Comparison of ENCODE assay signal across 11 cellular contexts in the genomic region with DNA sequence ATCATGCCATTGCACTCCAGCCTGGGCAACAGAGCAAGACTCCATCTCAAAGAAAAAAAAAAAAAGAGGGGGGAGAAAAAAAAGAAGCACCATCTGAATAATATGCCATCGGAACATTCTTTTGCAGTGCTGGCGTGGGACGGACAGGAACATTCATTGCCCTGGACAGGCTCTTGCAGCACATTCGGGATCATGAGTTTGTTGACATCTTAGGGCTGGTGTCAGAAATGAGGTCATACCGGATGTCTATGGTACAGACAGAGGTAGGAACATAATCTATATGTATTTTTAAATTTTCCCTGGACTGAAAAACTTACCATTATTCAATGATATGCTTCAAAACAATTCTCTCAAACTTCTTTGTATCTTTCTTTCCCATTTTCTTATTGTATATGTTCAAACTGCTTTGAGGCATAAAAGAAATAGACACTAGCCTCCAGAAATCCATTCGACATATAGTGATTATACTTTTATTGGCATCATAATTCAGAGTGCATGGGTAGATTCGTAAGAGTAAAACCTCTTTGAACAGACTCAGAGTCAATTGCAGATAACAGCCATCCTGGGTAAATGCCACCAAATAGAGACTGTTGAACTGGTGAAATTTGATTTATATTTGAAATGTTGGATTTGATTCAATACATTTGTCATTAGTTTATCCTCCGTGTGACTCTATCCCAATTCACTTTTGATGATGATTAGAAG.
DNase-seq lines count a peak whose midpoint lies in the region; ATAC-seq and TF ChIP-seq lines count a peak whose summit lies in the region.
"Had no signal": no experiment of that assay in that cellular context is flagged by ENCODE, and none has a peak within 500 bp of the region (broad histone marks: within the 10 kb centered on the region; RNA-seq: fewer than 3 reads in every experiment).

No MANE protein-coding gene starts in this region.

- WGBS in H9 (ENCODE audit: extremely low coverage, insufficient read length, low lambda C conversion rate) = no CpG with 5 or more reads among the region's 8 CpGs

- H3K36me3 Mint-ChIP-seq in CD4-positive, CD25-positive, alpha-beta regulatory T cell = no peaks in the 10 kb centered on the region
- no peaks in the 10 kb centered on the region for H3K36me3 Mint-ChIP-seq in H9 (ENCODE audit: insufficient read depth in 1 of 3, low read depth in 3 of 3)
- peaks cover 0 to 7% (median 0%) of the 10 kb centered on the region in 3 donors for H3K36me3 Mint-ChIP-seq in naive thymus-derived CD8-positive, alpha-beta T cell

- H2BK20ac ChIP-seq in H9 (ENCODE audit: low read depth, low read length, poor library complexity, severe bottlenecking) = no peak overlapping the region

- H3T11ph ChIP-seq in H9 (ENCODE audit: low read length) = no peak overlapping the region

- no peaks in the 10 kb centered on the region for H3K9me3 ChIP-seq in CD4-positive, CD25-positive, alpha-beta regulatory T cell (ENCODE audit: control insufficient read depth in 2 of 2, low read length in 2 of 2)
- no peaks in the 10 kb centered on the region for H3K9me3 ChIP-seq in H9 (ENCODE audit: control insufficient read depth, low read depth, low read length)
- H3K9me3 ChIP-seq: BLaER1 treated with 17β-estradiol and CSF1 and Interleukin-3, amounts not matched to agents 10 nM and 100 nM; prostate gland had no signal

- H3K27ac ChIP-seq in CD4-positive, CD25-positive, alpha-beta regulatory T cell (ENCODE audit: insufficient read depth, low read length, poor library complexity, severe bottlenecking) = no peak overlapping the region
- H3K27ac ChIP-seq in H9 (ENCODE audit: insufficient read length, low read depth, low read length) = no peak overlapping the region
- H3K27ac ChIP-seq: prostate gland had no signal

- H3K27me3 ChIP-seq in CD4-positive, CD25-positive, alpha-beta regulatory T cell (ENCODE audit: control insufficient read depth, insufficient read depth, low read length) = peaks cover 2% of the 10 kb centered on the region
- H3K27me3 ChIP-seq in H9 (ENCODE audit: insufficient read depth, low read length) = no peaks in the 10 kb centered on the region
- H3K27me3 ChIP-seq: BLaER1 treated with 17β-estradiol and CSF1 and Interleukin-3, amounts not matched to agents 10 nM and 100 nM had no signal

- peak overlapping the region; percentile 32 for H3K4me2 ChIP-seq in H9 (ENCODE audit: insufficient read depth, insufficient read length, low read length)

- no peak overlapping the region for H3K14ac ChIP-seq in H9 (ENCODE audit: insufficient read depth, low read length)

- no peak overlapping the region for H4K91ac ChIP-seq in H9 (ENCODE audit: insufficient read length, low read depth, low read length)

- no peak overlapping the region for H4K5ac ChIP-seq in H9 (ENCODE audit: insufficient read length, low read depth, low read length)

- H2AFZ ChIP-seq in H9 (ENCODE audit: low read length) = no peak overlapping the region

- H3K79me2 ChIP-seq in H9 (ENCODE audit: insufficient read depth, low read length) = no peaks in the 10 kb centered on the region

- H4K8ac ChIP-seq in H9 (replicated peaks; ENCODE audit: insufficient read length, low read depth, low read length) = no peak overlapping the region

- H3K18ac ChIP-seq in H9 (ENCODE audit: insufficient read length, low read depth, low read length) = no peak overlapping the region

- H3K4me1 Mint-ChIP-seq in CD4-positive, CD25-positive, alpha-beta regulatory T cell = peaks cover 4 to 12% (median 8%) of the 10 kb centered on the region in 4 donors
- H3K4me1 Mint-ChIP-seq in H9 = peaks cover 14 to 20% of the 10 kb centered on the region in 2 experiments
- H3K4me1 Mint-ChIP-seq in naive thymus-derived CD8-positive, alpha-beta T cell = peaks cover 7 to 11% (median 10%) of the 10 kb centered on the region in 4 donors

- DNase-seq in CD4-positive, CD25-positive, alpha-beta regulatory T cell = no peak
- DNase-seq in H9 = no peak
- peak; percentile 19 for DNase-seq in amniotic epithelial cell (ENCODE audit: low read depth)
- DNase-seq in naive thymus-derived CD8-positive, alpha-beta T cell = no peak
- DNase-seq in cerebellar cortex (ENCODE audit: low spot score) = no peak
- DNase-seq in retina = no peak
- DNase-seq in GM20000 (ENCODE audit: low spot score) = no peak
- DNase-seq: cortex of kidney had no signal

- H3K4me3 ChIP-seq in CD4-positive, CD25-positive, alpha-beta regulatory T cell (ENCODE audit: low read depth, low read length) = peak overlapping the region; percentile 67
- H3K4me3 ChIP-seq: BLaER1 treated with 17β-estradiol and CSF1 and Interleukin-3, amounts not matched to agents 10 nM and 100 nM; prostate gland had no signal

- no peaks in the 10 kb centered on the region for H3K36me3 ChIP-seq in CD4-positive, CD25-positive, alpha-beta regulatory T cell (ENCODE audit: control insufficient read depth, insufficient read depth, low read length)
- H3K36me3 ChIP-seq: prostate gland had no signal

- no peaks in the 10 kb centered on the region for H3K4me1 ChIP-seq in CD4-positive, CD25-positive, alpha-beta regulatory T cell (ENCODE audit: control insufficient read depth, insufficient read depth, low read length, poor library complexity, severe bottlenecking)
- no peaks in the 10 kb centered on the region for H3K4me1 ChIP-seq in H9 (ENCODE audit: insufficient read depth, low read length)
- H3K4me1 ChIP-seq: BLaER1 treated with 17β-estradiol and CSF1 and Interleukin-3, amounts not matched to agents 10 nM and 100 nM; prostate gland had no signal

- no peaks in the 10 kb centered on the region for H3K9me3 Mint-ChIP-seq in CD4-positive, CD25-positive, alpha-beta regulatory T cell
- H3K9me3 Mint-ChIP-seq in H9 = no peaks in the 10 kb centered on the region
- no peaks in the 10 kb centered on the region for H3K9me3 Mint-ChIP-seq in naive thymus-derived CD8-positive, alpha-beta T cell

- H3K56ac ChIP-seq in H9 (ENCODE audit: insufficient read length, low read depth, low read length) = no peak overlapping the region

- POLR2A ChIA-PET in naive thymus-derived CD8-positive, alpha-beta T cell (lab: Charles Lee) = interaction anchor here (0.8 kb wide), 1 partner anchor 58 kb away, joined by 4 read pairs; no protein-coding TSS in a partner anchor

- no peak overlapping the region for H2BK5ac ChIP-seq in H9 (ENCODE audit: insufficient read length, low read length)

- no peak for ATAC-seq in CD4-positive, CD25-positive, alpha-beta regulatory T cell (ENCODE audit: low read depth in 2 of 2)
- ATAC-seq in naive thymus-derived CD8-positive, alpha-beta T cell = no peak
- no peak for ATAC-seq in GM21381 (IDR thresholded peaks at IDR 0.05; ENCODE audit: unreplicated experiment)

- no peaks in the 10 kb centered on the region for H3K23me2 ChIP-seq in H9 (ENCODE audit: insufficient read length, low read depth, low read length, poor library complexity, severe bottlenecking)

- no peak overlapping the region for H3K4ac ChIP-seq in H9 (ENCODE audit: low read depth, low read length)

- no peak overlapping the region for H2BK12ac ChIP-seq in H9 (ENCODE audit: insufficient read length, low read depth, low read length)

- no peaks in the 10 kb centered on the region for H3K79me1 ChIP-seq in H9 (ENCODE audit: insufficient read depth, low read depth, low read length, poor library complexity, severe bottlenecking)

- H3K27ac Mint-ChIP-seq in CD4-positive, CD25-positive, alpha-beta regulatory T cell = no peak overlapping the region
- no peak overlapping the region for H3K27ac Mint-ChIP-seq in H9
- peak overlapping the region in 5 of 10 donors; percentile 39 to 95 (median 82) for H3K27ac Mint-ChIP-seq in naive thymus-derived CD8-positive, alpha-beta T cell

- H2AK5ac ChIP-seq in H9 (ENCODE audit: insufficient read length, low read length) = no peak overlapping the region

- H3K9ac ChIP-seq in H9 (ENCODE audit: extremely low read depth, insufficient read length, low read length) = no peak overlapping the region
- H3K9ac ChIP-seq: BLaER1 treated with 17β-estradiol and CSF1 and Interleukin-3, amounts not matched to agents 10 nM and 100 nM had no signal

- no peak overlapping the region for H3K23ac ChIP-seq in H9 (ENCODE audit: insufficient read length, low read depth, low read length)

- H2BK120ac ChIP-seq in H9 (ENCODE audit: low read depth, low read length, poor library complexity, severe bottlenecking) = no peak overlapping the region

- TF ChIP-seq CTCF in H9 (conservative IDR thresholded peaks at IDR 0.05) (no peak), GM20000 (IDR thresholded peaks at IDR 0.05; ENCODE audit: extremely low read depth, missing control alignments) (no peak)

- no peak overlapping the region for H2BK15ac ChIP-seq in H9 (ENCODE audit: low read depth, low read length)

- peaks cover 13% of the 10 kb centered on the region for H3K27me3 Mint-ChIP-seq in CD4-positive, CD25-positive, alpha-beta regulatory T cell
- peaks cover 18% of the 10 kb centered on the region for H3K27me3 Mint-ChIP-seq in H9 (ENCODE audit: low read depth)
- peaks cover 0 to 5% (median 0%) of the 10 kb centered on the region in 5 donors for H3K27me3 Mint-ChIP-seq in naive thymus-derived CD8-positive, alpha-beta T cell

- peak overlapping the region in 2 of 4 donors; percentile 76 to 80 for H3K4me3 Mint-ChIP-seq in CD4-positive, CD25-positive, alpha-beta regulatory T cell
- peak overlapping the region in 1 of 2 experiments; percentile 64; a peak in 2 of 5 replicates for H3K4me3 Mint-ChIP-seq in H9
- peak overlapping the region; percentile 67 to 94 (median 82) for H3K4me3 Mint-ChIP-seq in naive thymus-derived CD8-positive, alpha-beta T cell

- H4K20me1 ChIP-seq in H9 (ENCODE audit: control insufficient read depth, insufficient read depth, insufficient read length) = no peaks in the 10 kb centered on the region
- H4K20me1 ChIP-seq: BLaER1 treated with 17β-estradiol and CSF1 and Interleukin-3, amounts not matched to agents 10 nM and 100 nM had no signal
